1 cellular context compared by ENCODE assay signal in genomic region chr1:203035111-203036000, GRCh38.
TF ChIP-seq lines count a peak whose summit lies in the region.

No MANE protein-coding gene starts in this region.

TF ChIP-seq in GM23338, 12 proteins besides CTCF, POLR2A, EP300 and RAD21 (continued from another document):
- TF ChIP-seq ZNF331 (CRISPR knock-in tag; IDR thresholded peaks at IDR 0.05; ENCODE audit: low read depth): no peak
- no peak for TF ChIP-seq NANOG (IDR thresholded peaks at IDR 0.05; ENCODE audit: borderline replicate concordance)
- TF ChIP-seq EZH2 (IDR thresholded peaks at IDR 0.05; ENCODE audit: low read depth, unreplicated experiment): no peak
- no peak for TF ChIP-seq POLR2AphosphoS5 (IDR thresholded peaks at IDR 0.05; ENCODE audit: low read depth)
- no peak for TF ChIP-seq ZNF462 (CRISPR knock-in tag; IDR thresholded peaks at IDR 0.05)
- no peak for TF ChIP-seq ZNF114 (CRISPR knock-in tag; IDR thresholded peaks at IDR 0.05)
- TF ChIP-seq ETS1 (IDR thresholded peaks at IDR 0.05): no peak
